In the genomic region with DNA sequence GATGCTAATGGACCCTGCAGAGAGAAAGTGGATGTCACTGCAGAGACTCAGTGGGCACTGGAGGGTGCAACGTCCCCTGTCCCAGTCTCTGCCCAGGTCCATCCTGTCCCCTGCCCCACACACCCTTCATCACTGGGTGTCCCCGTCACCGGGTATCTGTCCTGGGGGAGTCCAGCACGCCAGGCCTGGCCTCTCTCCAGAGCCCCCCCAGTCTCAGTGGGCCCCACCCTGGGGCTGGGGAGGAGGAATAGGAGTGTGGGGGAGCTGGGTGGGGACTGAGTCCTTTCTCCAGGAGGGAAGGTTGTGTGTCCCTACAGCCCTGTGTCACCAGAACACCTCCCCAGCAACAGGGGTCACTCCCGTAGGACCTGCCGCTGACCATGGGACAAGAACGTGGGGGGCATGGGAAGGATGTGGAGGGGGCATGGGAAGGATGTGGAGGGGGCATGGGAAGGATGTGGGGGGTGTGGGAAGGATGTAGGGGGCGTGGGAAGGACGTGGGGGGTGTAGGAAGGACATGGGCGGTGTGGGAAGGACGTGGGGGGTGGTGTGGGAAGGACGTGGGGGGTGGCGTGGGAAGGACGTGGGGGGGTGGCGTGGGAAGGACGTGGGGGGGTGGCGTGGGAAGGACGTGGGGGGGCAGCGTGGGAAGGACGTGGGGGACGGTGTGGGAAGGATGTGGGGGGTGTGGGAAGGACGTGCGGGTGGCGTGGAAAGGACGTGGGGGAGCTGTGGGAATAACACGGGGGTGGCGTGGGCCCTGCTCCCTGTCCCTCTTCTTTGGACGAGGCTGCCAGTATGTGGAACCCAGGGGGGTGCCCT, we compare ENCODE assay signal across 13 cellular contexts. TPM values are rescaled to one million over a fixed set of nuclear protein-coding genes. Genes with fewer than 3 reads are reported as not detected.
A peak's percentile ranks its signal among the peaks of the same experiment; 100 is the strongest.
DNase-seq lines count a peak whose midpoint lies in the region; ATAC-seq, FAIRE-seq and TF ChIP-seq lines count a peak whose summit lies in the region.
"Had no signal": no experiment of that assay in that cellular context is flagged by ENCODE, and none has a peak within 500 bp of the region (broad histone marks: within the 10 kb centered on the region; RNA-seq: fewer than 3 reads in every experiment).

No MANE protein-coding gene starts in this region.

- H3K9me1 ChIP-seq in IMR-90 (ENCODE audit: insufficient read depth, low read length) = peaks cover 25% of the 10 kb centered on the region

- peak overlapping the region; percentile 99 for H3K4ac ChIP-seq in IMR-90 (ENCODE audit: low read depth, low read length)

- peak overlapping the region; percentile 98 for H3K14ac ChIP-seq in IMR-90 (replicated peaks; ENCODE audit: low read depth, low read length)

- H3K4me1 ChIP-seq in IMR-90 (ENCODE audit: control insufficient read depth, insufficient read depth, low read length) (peaks cover 37% of the 10 kb centered on the region), mucosa of rectum (ENCODE audit: control insufficient read depth in 2 of 2, insufficient read depth in 2 of 2, low read length in 2 of 2) (peaks cover 20% of the 10 kb centered on the region in 2 donors), suprapubic skin (peaks cover 40% of the 10 kb centered on the region)

- ATAC-seq in IMR-90 (ENCODE audit: low read depth) = no peak
- ATAC-seq in HG02981 (IDR thresholded peaks at IDR 0.05; ENCODE audit: unreplicated experiment) = no peak
- no peak for ATAC-seq in GM21423 (IDR thresholded peaks at IDR 0.05; ENCODE audit: unreplicated experiment)

- no peak for TF ChIP-seq RAD21 in IMR-90 (IDR thresholded peaks at IDR 0.05; ENCODE audit: low read length)

- H3K9me3 ChIP-seq in IMR-90 (ENCODE audit: control insufficient read depth, insufficient read depth, low read length) (no peaks in the 10 kb centered on the region), mucosa of rectum (ENCODE audit: control insufficient read depth in 2 of 2, low read length in 2 of 2) (no peaks in the 10 kb centered on the region), suprapubic skin (no peaks in the 10 kb centered on the region)

- H3K4me2 ChIP-seq in IMR-90 (ENCODE audit: low read depth, low read length) = no peak overlapping the region

- H4K8ac ChIP-seq in IMR-90 (ENCODE audit: low read depth in 2 of 2, low read length in 2 of 2) = peak overlapping the region; percentile 83 to 97

- H2BK120ac ChIP-seq in IMR-90 (ENCODE audit: low read depth, low read length) = peak overlapping the region; percentile 100

- peak overlapping the region; percentile 94 for H3K18ac ChIP-seq in IMR-90 (ENCODE audit: low read depth, low read length)

- H2AFZ ChIP-seq in IMR-90 (replicated peaks; ENCODE audit: low read length, poor library complexity) = peak overlapping the region; percentile 82

- in situ Hi-C loops in IMR-90 (cut with MboI; ENCODE audit: low sequenced_read_pairs) = no loop called here

- no peak for TF ChIP-seq CTCF in IMR-90 (conservative IDR thresholded peaks at IDR 0.05; ENCODE audit: low read depth, low read length)
- TF ChIP-seq CTCF in coronary artery (IDR thresholded peaks at IDR 0.05) = no peak
- no peak for TF ChIP-seq CTCF in suprapubic skin (IDR thresholded peaks at IDR 0.05)

- peak overlapping the region; percentile 99 for H2BK20ac ChIP-seq in IMR-90 (ENCODE audit: low read depth, low read length)

- H2AK5ac ChIP-seq in IMR-90 (ENCODE audit: low read depth, low read length) = peak overlapping the region; percentile 98

- H2BK15ac ChIP-seq in IMR-90 (ENCODE audit: low read depth, low read length) = peak overlapping the region; percentile 98; the same call in 2 of the 3 replicates

- intact Hi-C loops in IMR-90 (cut with micrococcal nuclease) = no loop called here

- BruUV-seq in IMR-90 (replicated peaks; lab: Mats Ljungman, UMichigan) = no TSS peak

- H3K79me1 ChIP-seq in IMR-90 (ENCODE audit: low read depth in 1 of 2, low read length in 2 of 2) = peaks cover 0 to 35% of the 10 kb centered on the region in 2 experiments; a peak in 2 of 4 replicates

- no CpG with 5 or more reads among the region's 28 CpGs for WGBS in IMR-90 (ENCODE audit: extremely low coverage in 2 of 2, insufficient read length in 1 of 2), 2 experiments
- WGBS in suprapubic skin = 56% methylated on average over 21 of the region's 28 CpGs

- H3K36me3 ChIP-seq in IMR-90 (ENCODE audit: control insufficient read depth, insufficient read depth, low read length) (no peaks in the 10 kb centered on the region; the same call in 1 of the 2 replicates), mucosa of rectum (ENCODE audit: control insufficient read depth in 2 of 2, insufficient read depth in 2 of 2, low read length in 2 of 2) (peaks cover 5 to 6% of the 10 kb centered on the region in 2 donors), suprapubic skin (no peaks in the 10 kb centered on the region)

- H3K56ac ChIP-seq in IMR-90 (ENCODE audit: extremely low read depth, insufficient read depth, low read length) = peak overlapping the region; percentile 97

- H3K27ac ChIP-seq in IMR-90 (ENCODE audit: insufficient read depth, low read length) (peak overlapping the region; percentile 95), coronary artery (peak overlapping the region; percentile 82 to 89), mucosa of rectum (ENCODE audit: low read depth in 2 of 2, low read length in 2 of 2) (peak overlapping the region; percentile 77 to 84), suprapubic skin (peak overlapping the region; percentile 60)

- no peaks in the 10 kb centered on the region for H4K20me1 ChIP-seq in IMR-90 (ENCODE audit: insufficient read depth, low read length)

- dilution Hi-C loops in IMR-90 (cut with HindIII; ENCODE audit: low sequenced_read_pairs, unreplicated experiment) = no loop called here

- H3K4me3 ChIP-seq in IMR-90 (ENCODE audit: insufficient read depth, low read depth, low read length) (no peak overlapping the region), coronary artery (peak overlapping the region; percentile 48), mucosa of rectum (ENCODE audit: low read length in 2 of 2) (no peak overlapping the region), suprapubic skin (peak overlapping the region; percentile 0)

- peak overlapping the region; percentile 96 for H2AK9ac ChIP-seq in IMR-90 (replicated peaks; ENCODE audit: low read depth, low read length, poor library complexity)

- peak overlapping the region; percentile 100 for H4K91ac ChIP-seq in IMR-90 (ENCODE audit: insufficient read depth, low read depth, low read length)

- DNase-seq in IMR-90 (no peak), coronary artery (ENCODE audit: low spot score) (peak; percentile 68), suprapubic skin (ENCODE audit: low spot score in 2 of 2) (peak in 1 of 2 donors; percentile 71), H54 (ENCODE audit: insufficient read length, low spot score) (no peak)
- DNase-seq: foreskin melanocyte; mesendoderm; NCI-H2081; RPMI8226; stimulated activated CD4-positive, alpha-beta T cell treated with anti-CD3 and anti-CD28 coated beads, Interleukin-2, amount 100 ng/mL, for 48 hours had no signal

- TF ChIP-seq EP300 in suprapubic skin (IDR thresholded peaks at IDR 0.05) = no peak

- POLR2A ChIA-PET in IMR-90 (lab: Charles Lee; ENCODE audit: unreplicated experiment) = no interaction called here

- H3K27me3 ChIP-seq in IMR-90 (ENCODE audit: control insufficient read depth, insufficient read depth, low read length) (no peaks in the 10 kb centered on the region), mucosa of rectum (ENCODE audit: control insufficient read depth in 2 of 2, insufficient read depth in 2 of 2, low read length in 2 of 2) (no peaks in the 10 kb centered on the region), suprapubic skin (no peaks in the 10 kb centered on the region)

- CTCF ChIA-PET in IMR-90 (lab: Yijun Ruan, JAX) = no interaction called here

- H2BK5ac ChIP-seq in IMR-90 (ENCODE audit: low read depth, low read length, poor library complexity, severe bottlenecking) = peak overlapping the region; percentile 96

- H3K23ac ChIP-seq in IMR-90 (ENCODE audit: low read depth, low read length) = peak overlapping the region; percentile 98

- no peak for FAIRE-seq in H54 (lab: Jason Lieb, UNC)

- peak overlapping the region; percentile 73 for H3K9ac ChIP-seq in IMR-90 (ENCODE audit: low read depth, low read length)
- peak overlapping the region in 1 of 2 donors; percentile 59 for H3K9ac ChIP-seq in mucosa of rectum (ENCODE audit: low read depth in 1 of 2, low read length in 2 of 2)

- peak overlapping the region; percentile 91 for H4K5ac ChIP-seq in IMR-90 (ENCODE audit: low read depth, low read length)

- TF ChIP-seq POLR2A in IMR-90 (IDR thresholded peaks at IDR 0.05; ENCODE audit: low read depth, low read length) (no peak), suprapubic skin (IDR thresholded peaks at IDR 0.05) (no peak), H54 (IDR thresholded peaks at IDR 0.05; ENCODE audit: low read depth, low read length) (no peak)

TF ChIP-seq in IMR-90, 13 proteins besides CTCF, POLR2A, EP300 and RAD21 (continues in another document):
- TF ChIP-seq BHLHE40 (IDR thresholded peaks at IDR 0.05; ENCODE audit: low read depth, low read length) (no peak), CEBPB (IDR thresholded peaks at IDR 0.05; ENCODE audit: low read depth, low read length) (no peak), NFE2L2 (IDR thresholded peaks at IDR 0.05; ENCODE audit: low read depth, low read length) (no peak), FOS (IDR thresholded peaks at IDR 0.05; ENCODE audit: low read depth, low read length) (no peak), MXI1 (IDR thresholded peaks at IDR 0.05; ENCODE audit: borderline replicate concordance, low read depth, low read length) (no peak), MAFK (IDR thresholded peaks at IDR 0.05; ENCODE audit: low read depth, low read length) (no peak), CHD1 (IDR thresholded peaks at IDR 0.05; ENCODE audit: low read depth, low read length) (no peak)
- TF ChIP-seq, protein P1, sequence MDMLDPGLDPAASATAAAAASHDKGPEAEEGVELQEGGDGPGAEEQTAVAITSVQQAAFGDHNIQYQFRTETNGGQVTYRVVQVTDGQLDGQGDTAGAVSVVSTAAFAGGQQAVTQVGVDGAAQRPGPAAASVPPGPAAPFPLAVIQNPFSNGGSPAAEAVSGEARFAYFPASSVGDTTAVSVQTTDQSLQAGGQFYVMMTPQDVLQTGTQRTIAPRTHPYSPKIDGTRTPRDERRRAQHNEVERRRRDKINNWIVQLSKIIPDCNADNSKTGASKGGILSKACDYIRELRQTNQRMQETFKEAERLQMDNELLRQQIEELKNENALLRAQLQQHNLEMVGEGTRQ (IDR thresholded peaks at IDR 0.05; ENCODE audit: low read depth, low read length) = no peak

RNA-seq across cellular contexts. Expression of a gene that starts 21.0 kb away (rescaled TPM):
- total RNA-seq in IMR-90 (2012; rRNA removed) = 21.1 and 21.7 TPM in 2 replicates
- polyA plus RNA-seq in IMR-90 (2012; rRNA removed) = 177 and 209 TPM in 2 replicates
- polyA plus RNA-seq in IMR-90 (2012; cell fraction: cytosol; rRNA removed) = 208 and 420 TPM in 2 replicates
- 476 and 980 TPM in 2 replicates for polyA plus RNA-seq in IMR-90 (2012; cell fraction: nucleus; rRNA removed; ENCODE audit: low replicate concordance)
- total RNA-seq in suprapubic skin = 10 to 100 TPM; 22.5 to 52.3 (median 31.8) TPM
- total RNA-seq: HT1080 had no signal

RNA-seq across cellular contexts. Expression of a gene that starts 55.5 kb away (rescaled TPM):
- 147 TPM in 2 replicates for total RNA-seq in IMR-90 (2012; rRNA removed)
- 212 and 237 TPM in 2 replicates for polyA plus RNA-seq in IMR-90 (2012; rRNA removed)
- polyA plus RNA-seq in IMR-90 (2012; cell fraction: cytosol; rRNA removed) = 167 and 315 TPM in 2 replicates
- 377 and 892 TPM in 2 replicates for polyA plus RNA-seq in IMR-90 (2012; cell fraction: nucleus; rRNA removed; ENCODE audit: low replicate concordance)
- 100 to 1,000 TPM; 145 to 255 (median 181) TPM for total RNA-seq in suprapubic skin

Comparison
In these comparisons a context has a peak if more than half of its experiments do, and no peak if none do; other contexts are left out.
1. H3K4me3 ChIP-seq: peak in coronary artery (single experiment) and suprapubic skin (single experiment); none in IMR-90 (single experiment) and mucosa of rectum (0 of 2).
2. Peak in every context shown above with its lines, with median percentiles within 50 percentile points of each other: H3K27ac ChIP-seq.